ENCODE assay signal across 9 cellular contexts in the genomic region with DNA sequence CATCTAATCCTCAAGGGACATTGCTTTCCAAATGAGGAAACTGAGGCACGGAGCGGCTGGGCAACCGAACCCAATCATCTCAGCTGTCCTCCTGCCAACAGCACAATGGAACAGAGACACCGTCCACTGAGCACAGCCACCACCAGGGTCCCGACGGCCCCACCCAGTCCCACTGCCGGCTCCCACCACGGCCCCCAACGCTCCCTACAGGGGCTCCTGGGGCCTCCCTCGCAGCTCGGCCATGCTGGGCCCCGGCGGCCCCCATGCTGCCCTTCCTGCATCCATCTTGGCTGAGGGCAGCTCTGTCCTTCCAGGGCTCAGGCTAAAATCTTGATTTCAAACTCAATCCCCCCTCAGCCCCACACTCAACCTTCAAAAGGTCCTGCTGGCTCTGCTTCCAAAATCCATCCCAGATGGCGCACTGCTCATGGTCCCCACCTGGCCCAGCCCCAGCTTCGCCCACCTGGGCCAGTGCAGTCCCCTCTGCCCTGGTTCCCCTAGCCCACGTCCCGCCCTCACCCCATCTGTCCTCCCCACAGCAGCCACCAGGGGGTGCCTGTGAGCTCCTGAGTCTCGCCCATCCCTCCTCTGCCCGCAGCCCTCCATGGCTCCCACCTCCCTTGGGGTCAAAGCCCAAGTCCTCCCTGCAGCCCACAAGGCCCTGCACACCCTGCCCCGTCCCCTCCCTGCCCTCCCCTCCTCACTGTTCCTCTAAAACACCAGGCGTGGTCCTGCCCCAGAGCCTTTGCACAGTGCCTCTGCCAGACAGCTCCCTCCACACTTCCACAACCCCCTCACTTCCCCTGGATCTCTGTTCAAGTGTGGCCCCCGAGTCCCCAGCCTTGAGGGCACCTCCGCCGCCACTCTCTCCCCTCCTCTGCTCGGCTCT. TPM values are rescaled to one million over a fixed set of nuclear protein-coding genes. Genes with fewer than 3 reads are reported as not detected.
DNase-seq lines count a peak whose midpoint lies in the region; ATAC-seq, FAIRE-seq and TF ChIP-seq lines count a peak whose summit lies in the region.
"Had no signal": no experiment of that assay in that cellular context is flagged by ENCODE, and none has a peak within 500 bp of the region (broad histone marks: within the 10 kb centered on the region; RNA-seq: fewer than 3 reads in every experiment).

No MANE protein-coding gene starts in this region.

- no peak for TF ChIP-seq EP300 in A549 (IDR thresholded peaks at IDR 0.05)

- H3K4me1 ChIP-seq in A549 (no peaks in the 10 kb centered on the region), Loucy (ENCODE audit: insufficient read depth, low read length, poor library complexity, severe bottlenecking) (peaks cover 18% of the 10 kb centered on the region)

- ATAC-seq in A549 (peak; percentile 50 to 79; a peak in 3 of 6 replicates), HG03571 (IDR thresholded peaks at IDR 0.05; ENCODE audit: unreplicated experiment) (no peak)
- no peak for ATAC-seq in stimulated activated naive CD8-positive, alpha-beta T cell treated with anti-CD3 and anti-CD28 coated beads, Interleukin-15, Interleukin-2, amounts not matched to agents 100 U/mL and 50 U/mL, for 24 hours

- POLR2A ChIA-PET in A549 (lab: Yijun Ruan, JAX), result no interaction called here

- no peaks in the 10 kb centered on the region for H3F3A ChIP-seq in Loucy (ENCODE audit: low read depth)

- no peak overlapping the region for H3K4me3 ChIP-seq in A549
- H3K4me3 ChIP-seq in Loucy (ENCODE audit: low read length, poor library complexity, severe bottlenecking), result no peak overlapping the region

- DNase-seq in A549 (ENCODE audit: low read depth in 1 of 2, low spot score in 1 of 2) (no peak), immature natural killer cell (peak; percentile 38 to 47 (median 46)), GF-D8 (lab: John Stamatoyannopoulos, UW) (no peak), medulla oblongata (ENCODE audit: extremely low spot score) (no peak)
- peak; percentile 58 for DNase-seq in activated naive CD4-positive, alpha-beta T cell treated with Interleukin-2 at 50 U/mL for 16 hours
- DNase-seq in stimulated activated naive CD8-positive, alpha-beta T cell treated with anti-CD3 and anti-CD28 coated beads, Interleukin-15, Interleukin-2, amounts not matched to agents 100 U/mL and 50 U/mL, for 24 hours, result peak; percentile 73

- FAIRE-seq in A549 (lab: Jason Lieb, UNC), result no peak
- FAIRE-seq: G401.6 had no signal

- H3K27ac Mint-ChIP-seq in immature natural killer cell, result peak overlapping the region in 2 of 6 donors; percentile 17 to 18

- H2AFZ ChIP-seq in Loucy (ENCODE audit: low read length), result no peak overlapping the region

- CTCF ChIA-PET in A549 (lab: Yijun Ruan, JAX), result interaction anchor here (1.0 to 3.0 kb wide), 4 partner anchors 13 to 923 kb away, joined by 3 to 13 read pairs (median 5); no protein-coding TSS in a partner anchor

- H3K9me2 ChIP-seq in Loucy (replicated peaks; ENCODE audit: low read depth, low read length), result no peaks in the 10 kb centered on the region

- H4K20me1 ChIP-seq in Loucy (ENCODE audit: insufficient read depth, low read length, poor library complexity, severe bottlenecking), result peaks cover 38% of the 10 kb centered on the region

- H3K36me3 ChIP-seq in Loucy (ENCODE audit: insufficient read depth, low read length), result no peaks in the 10 kb centered on the region

- peaks cover 0 to 13% (median 5%) of the 10 kb centered on the region in 3 donors for H3K27me3 Mint-ChIP-seq in immature natural killer cell (ENCODE audit: low read depth in 3 of 3)

- no peaks in the 10 kb centered on the region for H3K9me3 Mint-ChIP-seq in immature natural killer cell

- H3K36me3 Mint-ChIP-seq in immature natural killer cell, result peaks cover 0 to 4% (median 3%) of the 10 kb centered on the region in 3 donors

- H3K4me3 Mint-ChIP-seq in immature natural killer cell, result no peak overlapping the region

- H3K4me2 ChIP-seq in A549, result no peak overlapping the region
- no peak overlapping the region for H3K4me2 ChIP-seq in Loucy (ENCODE audit: low read depth, low read length, poor library complexity, severe bottlenecking)

- 97% methylated on average over 14 of the region's 25 CpGs for WGBS in A549 (ENCODE audit: missing lambda C conversion rate)

- H3K9me3 ChIP-seq in A549, result no peaks in the 10 kb centered on the region
- no peaks in the 10 kb centered on the region for H3K9me3 ChIP-seq in Loucy (ENCODE audit: insufficient read depth, low read depth, low read length)

- H3K9ac ChIP-seq in Loucy (ENCODE audit: low read depth, low read length, poor library complexity, severe bottlenecking), result no peak overlapping the region

- peaks cover 11% of the 10 kb centered on the region; the same call in 1 of the 2 replicates for H3K79me2 ChIP-seq in Loucy (ENCODE audit: insufficient read depth, low read length)

- TF ChIP-seq CTCF in A549 (IDR thresholded peaks at IDR 0.05), result peak; percentile 39; the same call in 2 of the 3 replicates
- peak; percentile 70 for TF ChIP-seq CTCF in Loucy (conservative IDR thresholded peaks at IDR 0.05; ENCODE audit: low read length)

- peaks cover 36 to 47% of the 10 kb centered on the region in 2 donors for H3K4me1 Mint-ChIP-seq in immature natural killer cell

- H3K27ac ChIP-seq in A549, result no peak overlapping the region

- TF ChIP-seq RAD21 in A549 (conservative IDR thresholded peaks at IDR 0.05 in 1 of 2, IDR thresholded peaks at IDR 0.05 in 1 of 2), result no peak

- H3K27me3 ChIP-seq in Loucy (ENCODE audit: insufficient read depth, low read length, poor library complexity, severe bottlenecking), result no peaks in the 10 kb centered on the region

- TF ChIP-seq POLR2A in A549 (IDR thresholded peaks at IDR 0.05; ENCODE audit: low read length), result no peak

TF ChIP-seq in A549, 52 proteins besides CTCF, POLR2A, EP300 and RAD21:
- TF ChIP-seq ZFP36 (IDR thresholded peaks at IDR 0.05; ENCODE audit: borderline replicate concordance, partially characterized antibody) (peak; percentile 49), NR3C1 (IDR thresholded peaks at IDR 0.05) (no peak), ZC3H11A (IDR thresholded peaks at IDR 0.05) (no peak), SMC3 (IDR thresholded peaks at IDR 0.05) (peak; percentile 22; the same call in 1 of the 3 replicates)

RNA-seq across cellular contexts. Expression of a gene that starts 7.9 kb away (rescaled TPM):
- polyA plus RNA-seq in A549 (2011; rRNA removed) (2.6 and 3.5 TPM in 2 replicates), A549 (2017; fragmentation: RNase III; extraction: RNeasy Plus Mini Kit Qiagen cat#74134 plus additional on column Dnase treatment) (8.1 to 9.5 TPM (median 9.3 TPM) in 3 replicates), immature natural killer cell (10 to 100 TPM in 1 of 3 donors, 1 to 10 TPM in 1, not detected in 1; 4.3 to 25.7 TPM)
- polyA plus RNA-seq in A549 (2012; cell fraction: cytosol; rRNA removed), result 4.9 and 7.4 TPM in 2 replicates
- polyA plus RNA-seq in A549 (2012; cell fraction: nucleus; rRNA removed), result 10.6 and 12.2 TPM in 2 replicates
- 14.5 and 17.1 TPM in 2 replicates for polyA minus RNA-seq in A549 (2011; rRNA and poly(A)+ RNA removed)

RNA-seq across cellular contexts. Expression of a gene that starts 15.8 kb away (rescaled TPM):
- polyA plus RNA-seq in A549 (2011; rRNA removed), result 2.3 and 4.0 TPM in 2 replicates
- 0.90 and 1.1 TPM in 2 replicates for polyA plus RNA-seq in A549 (2012; cell fraction: cytosol; rRNA removed)
- 0.89 and 2.1 TPM in 2 replicates for polyA plus RNA-seq in A549 (2012; cell fraction: nucleus; rRNA removed)
- polyA plus RNA-seq in A549 (2017; fragmentation: RNase III; extraction: RNeasy Plus Mini Kit Qiagen cat#74134 plus additional on column Dnase treatment), result 1.4 to 1.8 TPM (median 1.5 TPM) in 3 replicates
- 2.1 and 3.7 TPM in 2 replicates for polyA minus RNA-seq in A549 (2011; rRNA and poly(A)+ RNA removed)
- polyA plus RNA-seq in immature natural killer cell, result under 1 TPM in 1 of 3 donors, not detected in 2; 0.34 TPM

Comparison
In these comparisons a context has a peak if more than half of its experiments do, and no peak if none do; other contexts are left out.
1. ATAC-seq: peak in A549 (2 of 2); none in stimulated activated naive CD8-positive, alpha-beta T cell treated with anti-CD3 and anti-CD28 coated beads, Interleukin-15, Interleukin-2, amounts not matched to agents 100 U/mL and 50 U/mL, for 24 hours (single experiment) and HG03571 (single experiment).
2. DNase-seq: peak in activated naive CD4-positive, alpha-beta T cell treated with Interleukin-2 at 50 U/mL for 16 hours (single experiment), immature natural killer cell (3 of 3) and stimulated activated naive CD8-positive, alpha-beta T cell treated with anti-CD3 and anti-CD28 coated beads, Interleukin-15, Interleukin-2, amounts not matched to agents 100 U/mL and 50 U/mL, for 24 hours (single experiment); none in A549 (0 of 2), GF-D8 (single experiment) and medulla oblongata (single experiment).